Comparison of ENCODE assay signal across 9 cellular contexts in genomic region chr14:35287481-35288013, GRCh38. TPM values are rescaled to one million over a fixed set of nuclear protein-coding genes. Genes with fewer than 3 reads are reported as not detected.
DNase-seq lines count a peak whose midpoint lies in the region; ATAC-seq and TF ChIP-seq lines count a peak whose summit lies in the region.
"Had no signal": no experiment of that assay in that cellular context is flagged by ENCODE, and none has a peak within 500 bp of the region (broad histone marks: within the 10 kb centered on the region; RNA-seq: fewer than 3 reads in every experiment).

No MANE protein-coding gene starts in this region.

- H3K4me1 ChIP-seq in Loucy (ENCODE audit: insufficient read depth, low read length, poor library complexity, severe bottlenecking) (peaks cover 78% of the 10 kb centered on the region), gastroesophageal sphincter (peaks cover 0 to 7% (median 0%) of the 10 kb centered on the region in 3 donors)

- H3K4me3 ChIP-seq in Loucy (ENCODE audit: low read length, poor library complexity, severe bottlenecking) (peak overlapping the region; percentile 69), gastroesophageal sphincter (no peak overlapping the region)

- H4K20me1 ChIP-seq in Loucy (ENCODE audit: insufficient read depth, low read length, poor library complexity, severe bottlenecking), result peaks cover 2% of the 10 kb centered on the region

- no peak for TF ChIP-seq EP300 in gastroesophageal sphincter (IDR thresholded peaks at IDR 0.05)

- no peaks in the 10 kb centered on the region for H3K9me2 ChIP-seq in Loucy (replicated peaks; ENCODE audit: low read depth, low read length)

- peaks cover 7% of the 10 kb centered on the region for H3K36me3 Mint-ChIP-seq in activated CD8-positive, alpha-beta memory T cell treated with anti-CD3 and anti-CD28 coated beads, Interleukin-2, amount 10 ng/mL, durations not matched to agents 7 days and 5 days
- peaks cover 12% of the 10 kb centered on the region for H3K36me3 Mint-ChIP-seq in stimulated activated memory B cell treated with anti-CD40 and anti-IgM and Interleukin-4, amounts not matched to agents 10 μg/mL and 1 μg/mL and 100 μg/mL, for 72 hours
- H3K36me3 Mint-ChIP-seq: memory B cell had no signal

- H2AFZ ChIP-seq in Loucy (ENCODE audit: low read length), result no peak overlapping the region

- CTCF ChIA-PET in activated CD8-positive, alpha-beta memory T cell treated with anti-CD3 and anti-CD28 coated beads, Interleukin-2, amount 10 ng/mL, durations not matched to agents 7 days and 5 days (lab: Charles Lee), result interaction anchor here (1.9 to 3.2 kb wide), 3 partner anchors 58 to 117 kb away, joined by 6 to 17 read pairs (median 13); partner anchors contain the start of gene NFKBIA

- peaks cover 3% of the 10 kb centered on the region for H3K27me3 ChIP-seq in Loucy (ENCODE audit: insufficient read depth, low read length, poor library complexity, severe bottlenecking)
- no peaks in the 10 kb centered on the region for H3K27me3 ChIP-seq in gastroesophageal sphincter

- no peaks in the 10 kb centered on the region for H3K27me3 Mint-ChIP-seq in activated CD8-positive, alpha-beta memory T cell treated with anti-CD3 and anti-CD28 coated beads, Interleukin-2, amount 10 ng/mL, durations not matched to agents 7 days and 5 days
- no peaks in the 10 kb centered on the region for H3K27me3 Mint-ChIP-seq in stimulated activated memory B cell treated with anti-CD40 and anti-IgM and Interleukin-4, amounts not matched to agents 10 μg/mL and 1 μg/mL and 100 μg/mL, for 72 hours
- H3K27me3 Mint-ChIP-seq: memory B cell had no signal

- peaks cover 2% of the 10 kb centered on the region; the same call in 1 of the 2 replicates for H3K36me3 ChIP-seq in Loucy (ENCODE audit: insufficient read depth, low read length)
- H3K36me3 ChIP-seq in gastroesophageal sphincter, result peaks cover 0 to 4% of the 10 kb centered on the region in 2 donors

- TF ChIP-seq CTCF in Loucy (conservative IDR thresholded peaks at IDR 0.05; ENCODE audit: low read length) (no peak), gastroesophageal sphincter (IDR thresholded peaks at IDR 0.05) (no peak)

- H3K79me2 ChIP-seq in Loucy (ENCODE audit: insufficient read depth, low read length), result peaks cover 3% of the 10 kb centered on the region

- peak; percentile 47 for DNase-seq in activated CD8-positive, alpha-beta memory T cell treated with anti-CD3 and anti-CD28 coated beads, Interleukin-2, amount 10 ng/mL, durations not matched to agents 7 days and 5 days
- peak; percentile 87 for DNase-seq in left lobe of liver (ENCODE audit: low spot score)
- DNase-seq: NCI-H82 had no signal

- peak overlapping the region; percentile 91 for H3K9ac ChIP-seq in Loucy (ENCODE audit: low read depth, low read length, poor library complexity, severe bottlenecking)

- no peak for ATAC-seq in activated CD8-positive, alpha-beta memory T cell treated with anti-CD3 and anti-CD28 coated beads, Interleukin-2, amount 10 ng/mL, durations not matched to agents 7 days and 5 days
- ATAC-seq in left lobe of liver (peak; percentile 66), gastroesophageal sphincter (no peak), GM21528 (IDR thresholded peaks at IDR 0.05; ENCODE audit: low FRiP score, unreplicated experiment) (no peak), HG03442 (IDR thresholded peaks at IDR 0.05; ENCODE audit: unreplicated experiment) (no peak)
- peak; percentile 62 for ATAC-seq in stimulated activated memory B cell treated with anti-CD40 and anti-IgM and Interleukin-4, amounts not matched to agents 10 μg/mL and 1 μg/mL and 100 μg/mL, for 72 hours

- H3F3A ChIP-seq in Loucy (ENCODE audit: low read depth), result peaks cover 38% of the 10 kb centered on the region

- H3K4me2 ChIP-seq in Loucy (ENCODE audit: low read depth, low read length, poor library complexity, severe bottlenecking), result peak overlapping the region; percentile 91

- H3K4me3 Mint-ChIP-seq in activated CD8-positive, alpha-beta memory T cell treated with anti-CD3 and anti-CD28 coated beads, Interleukin-2, amount 10 ng/mL, durations not matched to agents 7 days and 5 days, result no peak overlapping the region
- peak overlapping the region; percentile 45 for H3K4me3 Mint-ChIP-seq in stimulated activated memory B cell treated with anti-CD40 and anti-IgM and Interleukin-4, amounts not matched to agents 10 μg/mL and 1 μg/mL and 100 μg/mL, for 72 hours
- H3K4me3 Mint-ChIP-seq: memory B cell had no signal

- whole genome bisulfite sequencing in gastroesophageal sphincter (ENCODE audit: low coverage in 1 of 2), 2 donors, result 16 to 63% methylated on average over 2 to 6 of the region's 7 CpGs

- H3K9me3 ChIP-seq in Loucy (ENCODE audit: insufficient read depth, low read depth, low read length) (no peaks in the 10 kb centered on the region), gastroesophageal sphincter (no peaks in the 10 kb centered on the region)

- H3K4me1 Mint-ChIP-seq in activated CD8-positive, alpha-beta memory T cell treated with anti-CD3 and anti-CD28 coated beads, Interleukin-2, amount 10 ng/mL, durations not matched to agents 7 days and 5 days, result peaks cover 45% of the 10 kb centered on the region
- H3K4me1 Mint-ChIP-seq in stimulated activated memory B cell treated with anti-CD40 and anti-IgM and Interleukin-4, amounts not matched to agents 10 μg/mL and 1 μg/mL and 100 μg/mL, for 72 hours, result peaks cover 60% of the 10 kb centered on the region

- H3K27ac ChIP-seq in gastroesophageal sphincter, result no peak overlapping the region

- peak overlapping the region; percentile 94 for H3K27ac Mint-ChIP-seq in activated CD8-positive, alpha-beta memory T cell treated with anti-CD3 and anti-CD28 coated beads, Interleukin-2, amount 10 ng/mL, durations not matched to agents 7 days and 5 days
- peak overlapping the region; percentile 81 for H3K27ac Mint-ChIP-seq in stimulated activated memory B cell treated with anti-CD40 and anti-IgM and Interleukin-4, amounts not matched to agents 10 μg/mL and 1 μg/mL and 100 μg/mL, for 72 hours
- H3K27ac Mint-ChIP-seq: memory B cell had no signal

- TF ChIP-seq POLR2A in gastroesophageal sphincter (IDR thresholded peaks at IDR 0.05), result no peak

- H3K9me3 Mint-ChIP-seq in activated CD8-positive, alpha-beta memory T cell treated with anti-CD3 and anti-CD28 coated beads, Interleukin-2, amount 10 ng/mL, durations not matched to agents 7 days and 5 days (ENCODE audit: low read depth), result no peaks in the 10 kb centered on the region
- no peaks in the 10 kb centered on the region for H3K9me3 Mint-ChIP-seq in stimulated activated memory B cell treated with anti-CD40 and anti-IgM and Interleukin-4, amounts not matched to agents 10 μg/mL and 1 μg/mL and 100 μg/mL, for 72 hours
- H3K9me3 Mint-ChIP-seq: memory B cell had no signal

RNA-seq across cellular contexts. Expression of gene PSMA6, which starts 4.6 kb away (rescaled TPM):
- 100 to 1,000 TPM; 251 to 299 TPM for total RNA-seq in activated CD8-positive, alpha-beta memory T cell treated with anti-CD3 and anti-CD28 coated beads, Interleukin-2, amount 10 ng/mL, durations not matched to agents 7 days and 5 days
- total RNA-seq in left lobe of liver, result 72.0 TPM
- total RNA-seq in gastroesophageal sphincter, result 100 to 1,000 TPM in 3 of 4 donors, 10 to 100 TPM in 1; 97.4 to 157 (median 133) TPM

Comparison
In these comparisons a context has a peak if more than half of its experiments do, and no peak if none do; other contexts are left out.
1. ATAC-seq: peak in left lobe of liver (single experiment) and stimulated activated memory B cell treated with anti-CD40 and anti-IgM and Interleukin-4, amounts not matched to agents 10 μg/mL and 1 μg/mL and 100 μg/mL, for 72 hours (single experiment); none in activated CD8-positive, alpha-beta memory T cell treated with anti-CD3 and anti-CD28 coated beads, Interleukin-2, amount 10 ng/mL, durations not matched to agents 7 days and 5 days (single experiment), gastroesophageal sphincter (single experiment), GM21528 (single experiment) and HG03442 (single experiment).